In the genomic region with DNA sequence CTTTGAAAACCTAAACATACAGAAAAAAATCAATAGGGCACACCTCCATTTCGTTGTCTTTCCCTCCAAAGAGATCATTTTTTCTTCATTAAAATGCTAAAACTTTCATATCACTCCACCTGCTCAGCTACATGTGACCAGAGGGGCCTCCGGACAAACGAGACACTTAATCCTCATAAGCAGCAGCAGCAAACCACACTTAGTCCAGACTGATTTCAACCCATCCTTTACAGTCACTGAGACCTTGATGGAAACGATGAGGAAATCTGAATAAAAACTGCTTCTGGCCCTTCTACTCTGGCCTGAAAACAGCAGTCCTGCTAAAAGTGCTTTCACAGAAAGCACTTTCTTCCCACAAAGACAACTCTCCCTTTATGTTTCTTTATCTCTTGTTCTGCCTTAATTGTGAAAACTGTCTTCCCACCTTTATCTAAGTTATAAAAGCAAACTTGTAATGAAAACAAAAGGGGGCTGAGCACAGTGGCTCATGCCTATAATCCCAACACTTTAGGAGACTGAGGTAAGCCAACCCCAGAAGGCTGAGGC, we compare ENCODE assay signal across 10 cellular contexts. TPM values are rescaled to one million over a fixed set of nuclear protein-coding genes. Genes with fewer than 3 reads are reported as not detected.
DNase-seq lines count a peak whose midpoint lies in the region; ATAC-seq and TF ChIP-seq lines count a peak whose summit lies in the region.
"Had no signal": no experiment of that assay in that cellular context is flagged by ENCODE, and none has a peak within 500 bp of the region (broad histone marks: within the 10 kb centered on the region; RNA-seq: fewer than 3 reads in every experiment).

No MANE protein-coding gene starts in this region.

- peak overlapping the region; percentile 37 to 99 (median 98); a peak in 21 of 22 replicates for H3K27ac ChIP-seq in BLaER1 treated with 17β-estradiol and CSF1 and Interleukin-3, amounts not matched to agents 10 nM and 100 nM
- H3K27ac ChIP-seq in HEK293 (ENCODE audit: extremely low read depth, low read depth, low read length) = peak overlapping the region; percentile 18; the same call in 1 of the 2 replicates

- ATAC-seq in naive B cell (ENCODE audit: low read depth in 2 of 2) = no peak
- no peak for ATAC-seq in GM19397 (IDR thresholded peaks at IDR 0.05; ENCODE audit: unreplicated experiment)
- no peak for ATAC-seq in GM21447 (IDR thresholded peaks at IDR 0.05; ENCODE audit: unreplicated experiment)
- ATAC-seq in GM18907 (IDR thresholded peaks at IDR 0.05; ENCODE audit: unreplicated experiment) = no peak

- H3K27ac Mint-ChIP-seq in activated T-helper 2 cell treated with anti-CD3 and anti-CD28 coated beads, Interferon-gamma antibody, Interleukin-2, Interleukin-4, amounts not matched to agents 10 μg/mL and 5 μg/mL and 100 μg/mL, durations not matched to agents 14 hours and 24 hours and 36 hours = peak overlapping the region; percentile 83
- peak overlapping the region; percentile 93 to 99 (median 98) for H3K27ac Mint-ChIP-seq in naive B cell

- peaks cover 81 to 86% (median 82%) of the 10 kb centered on the region in 11 experiments for H4K20me1 ChIP-seq in BLaER1 treated with 17β-estradiol and CSF1 and Interleukin-3, amounts not matched to agents 10 nM and 100 nM

- H3K27me3 Mint-ChIP-seq in activated T-helper 2 cell treated with anti-CD3 and anti-CD28 coated beads, Interferon-gamma antibody, Interleukin-2, Interleukin-4, amounts not matched to agents 10 μg/mL and 5 μg/mL and 100 μg/mL, durations not matched to agents 14 hours and 24 hours and 36 hours (ENCODE audit: low read depth) = no peaks in the 10 kb centered on the region
- H3K27me3 Mint-ChIP-seq in naive B cell = peaks cover 0 to 3% (median 0%) of the 10 kb centered on the region in 3 donors

- peak overlapping the region; percentile 9 to 100 (median 69); a peak in 20 of 22 replicates for H3K9ac ChIP-seq in BLaER1 treated with 17β-estradiol and CSF1 and Interleukin-3, amounts not matched to agents 10 nM and 100 nM

- peaks cover 79 to 82% (median 80%) of the 10 kb centered on the region in 10 experiments for H3K4me1 ChIP-seq in BLaER1 treated with 17β-estradiol and CSF1 and Interleukin-3, amounts not matched to agents 10 nM and 100 nM
- peaks cover 55% of the 10 kb centered on the region for H3K4me1 ChIP-seq in HEK293 (ENCODE audit: control insufficient read depth, insufficient read depth, low read length)

- peaks cover 72% of the 10 kb centered on the region for H3K4me1 Mint-ChIP-seq in activated T-helper 2 cell treated with anti-CD3 and anti-CD28 coated beads, Interferon-gamma antibody, Interleukin-2, Interleukin-4, amounts not matched to agents 10 μg/mL and 5 μg/mL and 100 μg/mL, durations not matched to agents 14 hours and 24 hours and 36 hours (ENCODE audit: low read depth)
- peaks cover 75 to 79% (median 76%) of the 10 kb centered on the region in 3 donors for H3K4me1 Mint-ChIP-seq in naive B cell

- H3K9me3 ChIP-seq in BLaER1 treated with 17β-estradiol and CSF1 and Interleukin-3, amounts not matched to agents 10 nM and 100 nM (replicated peaks in 1 of 11) = no peaks in the 10 kb centered on the region
- no peaks in the 10 kb centered on the region for H3K9me3 ChIP-seq in HEK293 (ENCODE audit: control insufficient read depth, insufficient read depth, low read depth, low read length)

- no peaks in the 10 kb centered on the region for H3K9me3 Mint-ChIP-seq in activated T-helper 2 cell treated with anti-CD3 and anti-CD28 coated beads, Interferon-gamma antibody, Interleukin-2, Interleukin-4, amounts not matched to agents 10 μg/mL and 5 μg/mL and 100 μg/mL, durations not matched to agents 14 hours and 24 hours and 36 hours
- no peaks in the 10 kb centered on the region for H3K9me3 Mint-ChIP-seq in naive B cell

- no peaks in the 10 kb centered on the region for H3K27me3 ChIP-seq in BLaER1 treated with 17β-estradiol and CSF1 and Interleukin-3, amounts not matched to agents 10 nM and 100 nM

- peak overlapping the region in 4 of 10 experiments; percentile 6 to 58 (median 41); a peak in 4 of 20 replicates for H3K4me3 ChIP-seq in BLaER1 treated with 17β-estradiol and CSF1 and Interleukin-3, amounts not matched to agents 10 nM and 100 nM
- no peak overlapping the region for H3K4me3 ChIP-seq in HEK293 (ENCODE audit: low read depth, low read length)

- H3K36me3 ChIP-seq in BLaER1 treated with 17β-estradiol and CSF1 and Interleukin-3, amounts not matched to agents 10 nM and 100 nM = peaks cover 5 to 46% (median 27%) of the 10 kb centered on the region in 11 experiments; a peak in 15 of 22 replicates
- H3K36me3 ChIP-seq in HEK293 (ENCODE audit: control insufficient read depth in 2 of 2, insufficient read depth in 1 of 2, low read length in 2 of 2) = no peaks in the 10 kb centered on the region

- TF ChIP-seq CTCF in HEK293 (tag by site-specific recombination; IDR thresholded peaks at IDR 0.05) = no peak

- peak overlapping the region; percentile 65 for H3K4me3 Mint-ChIP-seq in activated T-helper 2 cell treated with anti-CD3 and anti-CD28 coated beads, Interferon-gamma antibody, Interleukin-2, Interleukin-4, amounts not matched to agents 10 μg/mL and 5 μg/mL and 100 μg/mL, durations not matched to agents 14 hours and 24 hours and 36 hours (ENCODE audit: low read depth)
- peak overlapping the region; percentile 63 to 97 (median 82) for H3K4me3 Mint-ChIP-seq in naive B cell

- no peak for DNase-seq in activated T-helper 2 cell treated with anti-CD3 and anti-CD28 coated beads, Interferon-gamma antibody, Interleukin-2, Interleukin-4, amounts not matched to agents 10 μg/mL and 5 μg/mL and 100 μg/mL, durations not matched to agents 14 hours and 24 hours and 36 hours (ENCODE audit: low spot score)
- DNase-seq in naive B cell (no peak), hippocampal formation (lab: John Stamatoyannopoulos, UW) (no peak)
- DNase-seq: NCI-H2171 treated with DMSO at 0.1 percent for 48 hours, retina had no signal

- CTCF ChIA-PET in HEK293 (lab: Yijun Ruan, JAX) = no interaction called here

- POLR2A ChIA-PET in HEK293 (lab: Yijun Ruan, JAX) = no interaction called here

- H3K36me3 Mint-ChIP-seq in activated T-helper 2 cell treated with anti-CD3 and anti-CD28 coated beads, Interferon-gamma antibody, Interleukin-2, Interleukin-4, amounts not matched to agents 10 μg/mL and 5 μg/mL and 100 μg/mL, durations not matched to agents 14 hours and 24 hours and 36 hours (ENCODE audit: low read depth) = peaks cover 52% of the 10 kb centered on the region
- H3K36me3 Mint-ChIP-seq in naive B cell = peaks cover 0 to 6% of the 10 kb centered on the region in 2 donors

- peak overlapping the region; percentile 81 to 100 (median 92) for H3K4me2 ChIP-seq in BLaER1 treated with 17β-estradiol and CSF1 and Interleukin-3, amounts not matched to agents 10 nM and 100 nM

- intact Hi-C loops in activated T-helper 2 cell treated with anti-CD3 and anti-CD28 coated beads, Interferon-gamma antibody, Interleukin-2, Interleukin-4, amounts not matched to agents 10 μg/mL and 5 μg/mL and 100 μg/mL, durations not matched to agents 14 hours and 24 hours and 36 hours (cut with micrococcal nuclease) = loop anchor here (2.0 kb wide), 5 partner anchors 31 to 169 kb away; no protein-coding TSS in a partner anchor

TF ChIP-seq in HEK293, 187 proteins besides CTCF, POLR2A, EP300 and RAD21:
- TF ChIP-seq, protein P1, sequence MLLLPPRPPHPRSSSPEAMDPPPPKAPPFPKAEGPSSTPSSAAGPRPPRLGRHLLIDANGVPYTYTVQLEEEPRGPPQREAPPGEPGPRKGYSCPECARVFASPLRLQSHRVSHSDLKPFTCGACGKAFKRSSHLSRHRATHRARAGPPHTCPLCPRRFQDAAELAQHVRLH (tag by site-specific recombination; IDR thresholded peaks at IDR 0.05) = no peak
- TF ChIP-seq, protein P2, sequence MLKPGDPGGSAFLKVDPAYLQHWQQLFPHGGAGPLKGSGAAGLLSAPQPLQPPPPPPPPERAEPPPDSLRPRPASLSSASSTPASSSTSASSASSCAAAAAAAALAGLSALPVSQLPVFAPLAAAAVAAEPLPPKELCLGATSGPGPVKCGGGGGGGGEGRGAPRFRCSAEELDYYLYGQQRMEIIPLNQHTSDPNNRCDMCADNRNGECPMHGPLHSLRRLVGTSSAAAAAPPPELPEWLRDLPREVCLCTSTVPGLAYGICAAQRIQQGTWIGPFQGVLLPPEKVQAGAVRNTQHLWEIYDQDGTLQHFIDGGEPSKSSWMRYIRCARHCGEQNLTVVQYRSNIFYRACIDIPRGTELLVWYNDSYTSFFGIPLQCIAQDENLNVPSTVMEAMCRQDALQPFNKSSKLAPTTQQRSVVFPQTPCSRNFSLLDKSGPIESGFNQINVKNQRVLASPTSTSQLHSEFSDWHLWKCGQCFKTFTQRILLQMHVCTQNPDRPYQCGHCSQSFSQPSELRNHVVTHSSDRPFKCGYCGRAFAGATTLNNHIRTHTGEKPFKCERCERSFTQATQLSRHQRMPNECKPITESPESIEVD (tag by site-specific recombination; IDR thresholded peaks at IDR 0.05) = peak; percentile 75
- peak; percentile 92; the same call in 1 of the 2 replicates for TF ChIP-seq PRDM1 (tag by site-specific recombination; IDR thresholded peaks at IDR 0.05)
- TF ChIP-seq ZBTB20 (tag by site-specific recombination; IDR thresholded peaks at IDR 0.05) = peak; percentile 48; the same call in 1 of the 2 replicates
- no peak for TF ChIP-seq ZNF670 (tag by site-specific recombination; IDR thresholded peaks at IDR 0.05; ENCODE audit: low read depth)

RNA-seq across cellular contexts. Expression of a gene that starts 4.6 kb away (rescaled TPM):
- 142 and 144 TPM in 2 replicates for total RNA-seq in activated T-helper 2 cell treated with anti-CD3 and anti-CD28 coated beads, Interferon-gamma antibody, Interleukin-2, Interleukin-4, amounts not matched to agents 10 μg/mL and 5 μg/mL and 100 μg/mL, durations not matched to agents 14 hours and 24 hours and 36 hours
- 10 to 100 TPM in 3 of 6 donors, 1 to 10 TPM in 2, under 1 TPM in 1; 0.78 to 24.8 (median 10.1) TPM for polyA plus RNA-seq in naive B cell (ENCODE audit: low read depth in 6 of 6)

RNA-seq across cellular contexts. Expression of a gene that starts 22.4 kb away (rescaled TPM):
- 115 and 125 TPM in 2 replicates for total RNA-seq in activated T-helper 2 cell treated with anti-CD3 and anti-CD28 coated beads, Interferon-gamma antibody, Interleukin-2, Interleukin-4, amounts not matched to agents 10 μg/mL and 5 μg/mL and 100 μg/mL, durations not matched to agents 14 hours and 24 hours and 36 hours
- polyA plus RNA-seq in naive B cell (ENCODE audit: low read depth in 6 of 6) = 10 to 100 TPM; 34.8 to 54.1 (median 40.0) TPM
